ENCODE assay signal across 22 cellular contexts in the genomic region with DNA sequence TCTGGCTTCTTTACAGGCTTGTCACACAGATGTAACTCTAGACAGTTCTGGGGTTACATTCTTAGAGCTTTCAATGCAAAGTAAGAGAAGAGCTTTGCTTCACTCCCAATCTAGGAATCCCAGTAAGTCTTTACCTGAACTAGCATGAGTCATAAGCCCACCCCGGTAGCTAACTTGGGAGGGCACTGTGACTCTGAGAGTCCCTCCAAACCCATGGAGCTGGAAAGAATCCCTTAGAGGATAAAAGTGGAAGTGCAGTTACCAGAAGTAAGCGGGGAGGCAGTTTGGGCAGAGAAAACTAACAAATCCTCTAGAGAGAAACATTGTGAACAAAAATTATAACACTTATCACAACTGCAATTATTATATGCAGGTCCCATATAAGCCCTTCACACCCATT.
DNase-seq lines count a peak whose midpoint lies in the region; ATAC-seq and TF ChIP-seq lines count a peak whose summit lies in the region.
"Had no signal": no experiment of that assay in that cellular context is flagged by ENCODE, and none has a peak within 500 bp of the region (broad histone marks: within the 10 kb centered on the region; RNA-seq: fewer than 3 reads in every experiment).

No MANE protein-coding gene starts in this region.

- H3K27me3 Mint-ChIP-seq in GM23338 (ENCODE audit: insufficient read depth, low read depth, poor library complexity) (no peaks in the 10 kb centered on the region), glutamatergic neuron (ENCODE audit: unreplicated experiment) (peaks cover 2% of the 10 kb centered on the region), osteocyte (ENCODE audit: unreplicated experiment) (no peaks in the 10 kb centered on the region)

- H3K4me1 ChIP-seq in GM23338 (ENCODE audit: insufficient read depth) (no peaks in the 10 kb centered on the region; the same call in 1 of the 2 replicates), SJSA1 (replicated peaks) (peaks cover 32% of the 10 kb centered on the region)
- H3K4me1 ChIP-seq: esophagus muscularis mucosa, heart left ventricle, suprapubic skin had no signal

- no peaks in the 10 kb centered on the region; the same call in 1 of the 2 replicates for H3K9me2 ChIP-seq in GM23338 (ENCODE audit: insufficient read depth)

- H3K4me1 Mint-ChIP-seq in GM23338 (peaks cover 14% of the 10 kb centered on the region; the same call in 2 of the 3 replicates), glutamatergic neuron (ENCODE audit: low read depth, unreplicated experiment) (peaks cover 5% of the 10 kb centered on the region), osteocyte (ENCODE audit: unreplicated experiment) (peaks cover 14% of the 10 kb centered on the region)

- H3K36me3 Mint-ChIP-seq in GM23338 (ENCODE audit: low read depth) = peaks cover 2% of the 10 kb centered on the region; the same call in 1 of the 3 replicates
- H3K36me3 Mint-ChIP-seq in glutamatergic neuron (ENCODE audit: unreplicated experiment) = peaks cover 6% of the 10 kb centered on the region
- H3K36me3 Mint-ChIP-seq in osteocyte (ENCODE audit: unreplicated experiment) = no peaks in the 10 kb centered on the region
- H3K36me3 Mint-ChIP-seq: activated naive CD8-positive, alpha-beta T cell treated with anti-CD3 and anti-CD28 coated beads for 36 hours had no signal

- H3K9me3 Mint-ChIP-seq in GM23338 (peaks cover 3% of the 10 kb centered on the region; the same call in 1 of the 3 replicates), glutamatergic neuron (ENCODE audit: unreplicated experiment) (peaks cover 3% of the 10 kb centered on the region), osteocyte (ENCODE audit: unreplicated experiment) (no peaks in the 10 kb centered on the region)
- H3K9me3 Mint-ChIP-seq: activated T-helper 1 cell treated with anti-CD3 and anti-CD28 coated beads, Interleukin-12 subunit alpha, Interleukin-12 subunit beta, Interleukin-2, Interleukin-4 antibody, amounts not matched to agents 30 ng/mL and 10 ng/mL and 1 ng/mL, durations not matched to agents 14 hours and 24 hours and 36 hours; nephron progenitor cell had no signal

- no peaks in the 10 kb centered on the region for H3K9me3 ChIP-seq in SJSA1 (replicated peaks)
- H3K9me3 ChIP-seq: esophagus muscularis mucosa, suprapubic skin had no signal

- H3K4me2 ChIP-seq in GM23338 = no peak overlapping the region

- H3K79me2 ChIP-seq in GM23338 (replicated peaks; ENCODE audit: insufficient read depth) = no peaks in the 10 kb centered on the region

- H3K27ac Mint-ChIP-seq in GM23338 (no peak overlapping the region), glutamatergic neuron (ENCODE audit: unreplicated experiment) (no peak overlapping the region), osteocyte (ENCODE audit: unreplicated experiment) (no peak overlapping the region)
- H3K27ac Mint-ChIP-seq: activated naive CD8-positive, alpha-beta T cell treated with anti-CD3 and anti-CD28 coated beads for 36 hours; activated T-helper 1 cell treated with anti-CD3 and anti-CD28 coated beads, Interleukin-12 subunit alpha, Interleukin-12 subunit beta, Interleukin-2, Interleukin-4 antibody, amounts not matched to agents 30 ng/mL and 10 ng/mL and 1 ng/mL, durations not matched to agents 14 hours and 24 hours and 36 hours; nephron progenitor cell had no signal

- no peak overlapping the region for H3K4me3 ChIP-seq in GM23338
- H3K4me3 ChIP-seq in SJSA1 = no peak overlapping the region
- H3K4me3 ChIP-seq: dorsolateral prefrontal cortex, esophagus muscularis mucosa, heart left ventricle, suprapubic skin had no signal

- H3K27ac ChIP-seq in GM23338 (ENCODE audit: low read depth) = no peak overlapping the region
- peak overlapping the region; percentile 10 for H3K27ac ChIP-seq in SJSA1
- H3K27ac ChIP-seq: dorsolateral prefrontal cortex, esophagus muscularis mucosa, heart left ventricle, suprapubic skin had no signal

- H3K36me3 ChIP-seq in GM23338 (ENCODE audit: insufficient read depth) (no peaks in the 10 kb centered on the region; the same call in 1 of the 2 replicates), SJSA1 (no peaks in the 10 kb centered on the region)
- H3K36me3 ChIP-seq: esophagus muscularis mucosa, heart left ventricle, suprapubic skin had no signal

- H3K4me3 Mint-ChIP-seq in GM23338 = no peak overlapping the region
- no peak overlapping the region for H3K4me3 Mint-ChIP-seq in glutamatergic neuron (ENCODE audit: unreplicated experiment)
- no peak overlapping the region for H3K4me3 Mint-ChIP-seq in osteocyte (ENCODE audit: unreplicated experiment)
- H3K4me3 Mint-ChIP-seq: activated naive CD8-positive, alpha-beta T cell treated with anti-CD3 and anti-CD28 coated beads for 36 hours; activated T-helper 1 cell treated with anti-CD3 and anti-CD28 coated beads, Interleukin-12 subunit alpha, Interleukin-12 subunit beta, Interleukin-2, Interleukin-4 antibody, amounts not matched to agents 30 ng/mL and 10 ng/mL and 1 ng/mL, durations not matched to agents 14 hours and 24 hours and 36 hours; nephron progenitor cell had no signal

- no peak overlapping the region for H2AFZ ChIP-seq in GM23338

- TF ChIP-seq CTCF in GM23338 (conservative IDR thresholded peaks at IDR 0.05; ENCODE audit: low read depth in 2 of 2) = peak; percentile 35 to 50
- TF ChIP-seq CTCF in glutamatergic neuron (IDR thresholded peaks at IDR 0.05; ENCODE audit: partially characterized antibody, unreplicated experiment) = peak; percentile 40
- peak; percentile 11 for TF ChIP-seq CTCF in osteocyte (IDR thresholded peaks at IDR 0.05)

- no peaks in the 10 kb centered on the region for H4K20me1 ChIP-seq in GM23338 (replicated peaks; ENCODE audit: insufficient read depth)

- peak; percentile 99 for ATAC-seq in GM23338
- no peak for ATAC-seq in GM18870 (IDR thresholded peaks at IDR 0.05; ENCODE audit: unreplicated experiment)
- ATAC-seq in GM18867 (IDR thresholded peaks at IDR 0.05; ENCODE audit: unreplicated experiment) = no peak
- ATAC-seq: heart left ventricle had no signal

- peak; percentile 90 for DNase-seq in GM23338 (ENCODE audit: low spot score)
- DNase-seq in SJSA1 (ENCODE audit: low read depth in 1 of 2, low spot score in 2 of 2) = peak; percentile 66 to 69
- no peak for DNase-seq in glutamatergic neuron
- no peak for DNase-seq in osteocyte (ENCODE audit: extremely low spot score, unreplicated experiment)
- DNase-seq in NCI-H1092 treated with DMSO at 0.1 percent for 48 hours (lab: John Stamatoyannopoulos, UW) = no peak
- DNase-seq: activated CD8-positive, alpha-beta memory T cell treated with anti-CD3 and anti-CD28 coated beads for 24 hours; activated naive CD8-positive, alpha-beta T cell treated with anti-CD3 and anti-CD28 coated beads for 36 hours; dorsolateral prefrontal cortex; GOT3; heart left ventricle; KG1; MV-4-11; NCI-H2107; NCI-H524 treated with DMSO at 0.1 percent for 48 hours; nephron progenitor cell; stimulated activated CD4-positive, alpha-beta T cell treated with anti-CD3 and anti-CD28 coated beads, Interleukin-12 subunit alpha, Interleukin-12 subunit beta, amount 100 ng/mL, for 4 hours; T-helper 9 cell had no signal

- H3F3A ChIP-seq in GM23338 (replicated peaks; ENCODE audit: low read depth) = no peaks in the 10 kb centered on the region

- H3K27me3 ChIP-seq in GM23338 (ENCODE audit: insufficient read depth) (no peaks in the 10 kb centered on the region), SJSA1 (replicated peaks) (no peaks in the 10 kb centered on the region)
- H3K27me3 ChIP-seq: dorsolateral prefrontal cortex, esophagus muscularis mucosa, suprapubic skin had no signal

Comparison
In these comparisons a context has a peak if more than half of its experiments do, and no peak if none do; other contexts are left out.
1. DNase-seq: peak in GM23338 (single experiment) and SJSA1 (2 of 2); none in glutamatergic neuron (single experiment), osteocyte (single experiment) and NCI-H1092 treated with DMSO at 0.1 percent for 48 hours (single experiment).
2. Peak in every context shown above with its lines, with median percentiles within 50 percentile points of each other: CTCF ChIP-seq.